Comparison of ENCODE assay signal across 9 cellular contexts in the genomic region with DNA sequence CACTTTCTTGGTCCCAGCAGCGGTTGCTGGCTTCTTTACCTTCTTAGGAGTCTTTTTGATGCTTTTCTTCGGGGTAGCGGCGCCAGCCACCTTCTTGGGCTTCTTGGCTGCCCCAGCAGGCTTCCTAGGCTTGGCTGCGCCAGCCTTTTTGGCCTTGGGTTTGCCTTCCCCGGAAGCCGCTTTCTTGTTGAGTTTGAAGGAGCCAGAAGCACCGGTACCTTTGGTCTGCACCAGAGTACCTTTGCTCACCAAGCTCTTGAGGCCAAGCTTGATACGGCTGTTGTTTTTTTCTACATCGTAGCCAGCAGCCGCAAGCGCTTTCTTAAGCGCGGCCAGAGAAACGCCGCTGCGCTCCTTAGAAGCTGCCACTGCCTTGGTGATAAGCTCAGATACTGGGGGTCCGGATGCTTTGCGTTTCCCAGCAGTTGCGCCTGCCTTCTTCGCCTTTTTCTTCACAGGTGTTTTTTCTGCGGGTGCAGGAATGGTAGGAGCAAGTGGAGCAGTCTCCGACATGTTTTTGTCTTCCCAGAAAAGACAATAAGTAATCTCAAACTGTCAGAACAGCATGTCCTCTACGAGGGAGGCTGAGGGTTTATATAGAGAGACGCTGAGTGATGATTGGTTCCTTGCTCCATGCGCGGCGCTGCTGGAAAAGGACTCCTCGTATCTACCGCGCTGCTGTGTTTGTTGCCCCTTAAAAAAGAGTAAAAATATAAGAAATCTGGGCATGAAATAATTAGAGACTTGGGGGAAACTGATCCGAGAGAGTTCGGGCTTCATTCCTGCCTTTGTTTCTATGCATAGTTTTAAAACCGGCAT.
A peak's percentile ranks its signal among the peaks of the same experiment; 100 is the strongest.
DNase-seq lines count a peak whose midpoint lies in the region; ATAC-seq, FAIRE-seq and TF ChIP-seq lines count a peak whose summit lies in the region.
"Had no signal": no experiment of that assay in that cellular context is flagged by ENCODE, and none has a peak within 500 bp of the region (broad histone marks: within the 10 kb centered on the region; RNA-seq: fewer than 3 reads in every experiment).

No MANE protein-coding gene starts in this region.

- H3K27ac Mint-ChIP-seq in CD4-positive, CD25-positive, alpha-beta regulatory T cell: peak overlapping the region; percentile 96 to 99 (median 98)
- peak overlapping the region; percentile 94 for H3K27ac Mint-ChIP-seq in osteocyte (ENCODE audit: unreplicated experiment)

- H4K20me1 ChIP-seq in OCI-LY3 (ENCODE audit: insufficient read depth, low read length): no peaks in the 10 kb centered on the region

- H3K36me3 Mint-ChIP-seq in CD4-positive, CD25-positive, alpha-beta regulatory T cell: peaks cover 3% of the 10 kb centered on the region
- no peaks in the 10 kb centered on the region for H3K36me3 Mint-ChIP-seq in osteocyte (ENCODE audit: unreplicated experiment)

- no peaks in the 10 kb centered on the region for H3K36me3 ChIP-seq in CD4-positive, CD25-positive, alpha-beta regulatory T cell (ENCODE audit: control insufficient read depth, insufficient read depth, low read length)
- no peaks in the 10 kb centered on the region for H3K36me3 ChIP-seq in OCI-LY3 (replicated peaks; ENCODE audit: low read depth, low read length)
- H3K36me3 ChIP-seq in aorta (ENCODE audit: control insufficient read depth in 1 of 2, insufficient read depth in 2 of 2, low read length in 1 of 2): no peaks in the 10 kb centered on the region

- H3K4me3 Mint-ChIP-seq in CD4-positive, CD25-positive, alpha-beta regulatory T cell: peak overlapping the region; percentile 90 to 98 (median 96)
- H3K4me3 Mint-ChIP-seq in osteocyte (ENCODE audit: unreplicated experiment): peak overlapping the region; percentile 80

- H3K4me3 ChIP-seq in CD4-positive, CD25-positive, alpha-beta regulatory T cell (ENCODE audit: low read depth, low read length): peak overlapping the region; percentile 94
- H3K4me3 ChIP-seq in OCI-LY3 (ENCODE audit: low read length): peak overlapping the region; percentile 81
- peak overlapping the region; percentile 24 to 87 for H3K4me3 ChIP-seq in aorta (ENCODE audit: low read length in 2 of 2)

- H3K9me3 ChIP-seq in CD4-positive, CD25-positive, alpha-beta regulatory T cell (ENCODE audit: control insufficient read depth in 2 of 2, low read length in 2 of 2): no peaks in the 10 kb centered on the region
- H3K9me3 ChIP-seq in OCI-LY3 (ENCODE audit: insufficient read depth, low read length) (no peaks in the 10 kb centered on the region; the same call in 1 of the 2 replicates), aorta (ENCODE audit: control insufficient read depth, low read length) (no peaks in the 10 kb centered on the region)

- H2AFZ ChIP-seq in OCI-LY3 (ENCODE audit: low read depth, low read length): peak overlapping the region; percentile 76; the same call in 1 of the 2 replicates

- ATAC-seq in CD4-positive, CD25-positive, alpha-beta regulatory T cell (ENCODE audit: low read depth in 2 of 2): peak; percentile 67 to 68
- ATAC-seq in HG03354 (IDR thresholded peaks at IDR 0.05; ENCODE audit: poor library complexity, severe bottlenecking, unreplicated experiment) (peak; percentile 55), foreskin keratinocyte (peak; percentile 72), aorta (ENCODE audit: low FRiP score) (peak; percentile 91)

- H3K27me3 ChIP-seq in CD4-positive, CD25-positive, alpha-beta regulatory T cell (ENCODE audit: control insufficient read depth, insufficient read depth, low read length): no peaks in the 10 kb centered on the region
- H3K27me3 ChIP-seq in OCI-LY3 (ENCODE audit: low read depth, low read length) (no peaks in the 10 kb centered on the region), foreskin keratinocyte (no peaks in the 10 kb centered on the region), aorta (ENCODE audit: control insufficient read depth in 1 of 2, insufficient read depth in 2 of 2, low read length in 1 of 2) (no peaks in the 10 kb centered on the region)

- 0% methylated on average over 34 of the region's 34 CpGs for WGBS in aorta, 2 donors

- peak; percentile 53 to 95 (median 87) for DNase-seq in CD4-positive, CD25-positive, alpha-beta regulatory T cell
- DNase-seq in GM19239 (ENCODE audit: insufficient read length, low spot score): no peak
- DNase-seq in activated effector memory CD4-positive, alpha-beta T cell treated with Interleukin-2 at 50 U/mL for 16 hours: peak; percentile 59
- peak; percentile 70 to 83 for DNase-seq in foreskin keratinocyte
- no peak for DNase-seq in osteocyte (ENCODE audit: extremely low spot score, unreplicated experiment)
- peak in 1 of 2 donors; percentile 66 for DNase-seq in aorta

- peaks cover 26% of the 10 kb centered on the region for H3K4me1 ChIP-seq in CD4-positive, CD25-positive, alpha-beta regulatory T cell (ENCODE audit: control insufficient read depth, insufficient read depth, low read length, poor library complexity, severe bottlenecking)
- H3K4me1 ChIP-seq in OCI-LY3 (ENCODE audit: low read length) (peaks cover 16% of the 10 kb centered on the region), foreskin keratinocyte (peaks cover 4% of the 10 kb centered on the region), aorta (ENCODE audit: control insufficient read depth in 1 of 2, insufficient read depth in 2 of 2, low read length in 2 of 2) (peaks cover 0 to 2% of the 10 kb centered on the region in 2 donors)

- peak overlapping the region; percentile 95 for H3K27ac ChIP-seq in CD4-positive, CD25-positive, alpha-beta regulatory T cell (ENCODE audit: insufficient read depth, low read length, poor library complexity, severe bottlenecking)
- H3K27ac ChIP-seq in OCI-LY3 (ENCODE audit: low read length) (peak overlapping the region; percentile 96), foreskin keratinocyte (peak overlapping the region; percentile 93), aorta (ENCODE audit: low read depth in 1 of 2, low read length in 2 of 2) (peak overlapping the region in 1 of 2 donors; percentile 85)

- peaks cover 11 to 40% (median 25%) of the 10 kb centered on the region in 4 donors for H3K4me1 Mint-ChIP-seq in CD4-positive, CD25-positive, alpha-beta regulatory T cell
- H3K4me1 Mint-ChIP-seq in osteocyte (ENCODE audit: unreplicated experiment): peaks cover 22% of the 10 kb centered on the region

- peak overlapping the region; percentile 92 for H3K9ac ChIP-seq in OCI-LY3 (ENCODE audit: low read length)

- H3K27me3 Mint-ChIP-seq in CD4-positive, CD25-positive, alpha-beta regulatory T cell: no peaks in the 10 kb centered on the region
- H3K27me3 Mint-ChIP-seq in osteocyte (ENCODE audit: unreplicated experiment): no peaks in the 10 kb centered on the region

- TF ChIP-seq CTCF in OCI-LY3 (IDR thresholded peaks at IDR 0.05; ENCODE audit: low read depth, low read length) (no peak), foreskin keratinocyte (conservative IDR thresholded peaks at IDR 0.05) (no peak), osteocyte (IDR thresholded peaks at IDR 0.05) (no peak)

- H3K9me3 Mint-ChIP-seq in CD4-positive, CD25-positive, alpha-beta regulatory T cell: no peaks in the 10 kb centered on the region
- H3K9me3 Mint-ChIP-seq in osteocyte (ENCODE audit: unreplicated experiment): no peaks in the 10 kb centered on the region

- H3K4me2 ChIP-seq in OCI-LY3 (ENCODE audit: low read length): peak overlapping the region; percentile 93

- FAIRE-seq in GM19239 (lab: Jason Lieb, UNC): peak; percentile 94
- FAIRE-seq: TTC549 had no signal

- no peaks in the 10 kb centered on the region for H3K79me2 ChIP-seq in OCI-LY3 (ENCODE audit: low read length)

- intact Hi-C loops in aorta (cut with DNase I): no loop called here

Comparison
In these comparisons a context has a peak if more than half of its experiments do, and no peak if none do; other contexts are left out.
1. DNase-seq: peak in CD4-positive, CD25-positive, alpha-beta regulatory T cell (3 of 3), activated effector memory CD4-positive, alpha-beta T cell treated with Interleukin-2 at 50 U/mL for 16 hours (single experiment) and foreskin keratinocyte (2 of 2); none in GM19239 (single experiment) and osteocyte (single experiment).
2. Peak in every context shown above with its lines, with median percentiles within 50 percentile points of each other: ATAC-seq and H3K4me3 ChIP-seq.